ENCODE assay signal across 27 cellular contexts in the genomic region with DNA sequence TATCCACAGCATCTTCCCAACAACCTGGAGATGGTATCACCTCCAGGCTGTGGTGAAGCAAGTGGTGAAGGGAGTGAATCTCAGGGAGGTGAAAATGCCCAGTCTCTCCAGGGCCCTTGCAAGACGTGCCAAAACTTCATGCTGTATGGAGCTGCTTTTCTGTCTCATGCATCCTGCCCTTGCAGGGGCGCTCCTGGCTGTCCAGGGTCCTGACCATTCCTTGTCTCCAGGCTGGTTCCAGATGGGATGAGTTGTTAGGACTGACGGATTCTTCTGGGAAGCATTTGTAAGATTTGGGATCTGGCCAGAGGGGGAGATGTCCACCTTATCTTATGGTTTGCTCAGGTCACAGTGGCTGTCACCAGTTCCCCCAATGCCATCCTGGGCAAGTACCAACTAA. TPM values are rescaled to one million over a fixed set of nuclear protein-coding genes. Genes with fewer than 3 reads are reported as not detected.
"Had no signal": no experiment of that assay in that cellular context is flagged by ENCODE, and none has a peak within 500 bp of the region (broad histone marks: within the 10 kb centered on the region; RNA-seq: fewer than 3 reads in every experiment).

No MANE protein-coding gene starts in this region.

- H3K36me3 Mint-ChIP-seq: activated CD4-positive, alpha-beta memory T cell treated with anti-CD3 and anti-CD28 coated beads for 36 hours; activated naive CD8-positive, alpha-beta T cell; memory B cell; naive B cell had no signal

- H3K4me1 ChIP-seq: prostate gland had no signal

- H3K36me3 ChIP-seq: esophagus muscularis mucosa, prostate gland, stomach, WERI-Rb-1 had no signal

- DNase-seq: activated CD4-positive, alpha-beta memory T cell treated with anti-CD3 and anti-CD28 coated beads for 36 hours; activated T-cell treated with anti-CD3 and anti-CD28 coated beads for 4 hours; cerebellar nuclear complex; cortex of kidney; effector CD4-positive, alpha-beta T cell; left ventricle myocardium superior; mucosa of descending colon; naive B cell; right cardiac atrium; stimulated activated CD4-positive, alpha-beta T cell treated with anti-CD3 and anti-CD28 coated beads, Interleukin-15, amount 100 ng/mL, for 24 hours; stimulated activated CD4-positive, alpha-beta T cell treated with anti-CD3 and anti-CD28 coated beads, Interleukin-4, amount 100 ng/mL, for 1 hour; stomach; SW 1271; T-helper 2 cell; trophoblast cell; WERI-Rb-1 had no signal

- H3K27ac Mint-ChIP-seq: activated CD4-positive, alpha-beta memory T cell treated with anti-CD3 and anti-CD28 coated beads for 36 hours; activated naive CD8-positive, alpha-beta T cell; activated T-helper 1 cell treated with anti-CD3 and anti-CD28 coated beads, Interleukin-12 subunit alpha, Interleukin-12 subunit beta, Interleukin-2, Interleukin-4 antibody, amounts not matched to agents 30 ng/mL and 10 ng/mL and 1 ng/mL, durations not matched to agents 14 hours and 24 hours and 36 hours; memory B cell; naive B cell had no signal

- H3K9me3 ChIP-seq: esophagus muscularis mucosa, mucosa of descending colon, prostate gland, stomach had no signal

- H3K4me3 Mint-ChIP-seq: activated CD4-positive, alpha-beta memory T cell treated with anti-CD3 and anti-CD28 coated beads for 36 hours; activated naive CD8-positive, alpha-beta T cell; activated T-helper 1 cell treated with anti-CD3 and anti-CD28 coated beads, Interleukin-12 subunit alpha, Interleukin-12 subunit beta, Interleukin-2, Interleukin-4 antibody, amounts not matched to agents 30 ng/mL and 10 ng/mL and 1 ng/mL, durations not matched to agents 14 hours and 24 hours and 36 hours; memory B cell; naive B cell; neural crest cell had no signal

- ATAC-seq: left ventricle myocardium superior, mucosa of descending colon, right cardiac atrium had no signal

- H3K4me3 ChIP-seq: esophagus muscularis mucosa, mucosa of descending colon, prostate gland, skin epidermis, stomach had no signal

- H3K9me3 Mint-ChIP-seq: activated CD4-positive, alpha-beta memory T cell treated with anti-CD3 and anti-CD28 coated beads for 36 hours; activated T-helper 1 cell treated with anti-CD3 and anti-CD28 coated beads, Interleukin-12 subunit alpha, Interleukin-12 subunit beta, Interleukin-2, Interleukin-4 antibody, amounts not matched to agents 30 ng/mL and 10 ng/mL and 1 ng/mL, durations not matched to agents 14 hours and 24 hours and 36 hours; memory B cell; neural crest cell had no signal

- H3K27ac ChIP-seq: esophagus muscularis mucosa, prostate gland, skin epidermis, stomach, WERI-Rb-1 had no signal

RNA-seq across cellular contexts. Expression of gene TGM4, which starts 15.8 kb away (rescaled TPM):
- total RNA-seq: activated CD4-positive, alpha-beta memory T cell treated with anti-CD3 and anti-CD28 coated beads for 36 hours; activated T-helper 1 cell treated with anti-CD3 and anti-CD28 coated beads, Interleukin-12 subunit alpha, Interleukin-12 subunit beta, Interleukin-2, Interleukin-4 antibody, amounts not matched to agents 30 ng/mL and 10 ng/mL and 1 ng/mL, durations not matched to agents 14 hours and 24 hours and 36 hours; esophagus muscularis mucosa; fibroblast of villous mesenchyme; glomerular endothelial cell; left ventricle myocardium superior; mucosa of descending colon; neural crest cell; osteoblast; right cardiac atrium; stomach; temporal lobe had no signal
- polyA plus RNA-seq: right cardiac atrium, stomach had no signal
